Comparison of ENCODE assay signal across 14 cellular contexts in the genomic region with DNA sequence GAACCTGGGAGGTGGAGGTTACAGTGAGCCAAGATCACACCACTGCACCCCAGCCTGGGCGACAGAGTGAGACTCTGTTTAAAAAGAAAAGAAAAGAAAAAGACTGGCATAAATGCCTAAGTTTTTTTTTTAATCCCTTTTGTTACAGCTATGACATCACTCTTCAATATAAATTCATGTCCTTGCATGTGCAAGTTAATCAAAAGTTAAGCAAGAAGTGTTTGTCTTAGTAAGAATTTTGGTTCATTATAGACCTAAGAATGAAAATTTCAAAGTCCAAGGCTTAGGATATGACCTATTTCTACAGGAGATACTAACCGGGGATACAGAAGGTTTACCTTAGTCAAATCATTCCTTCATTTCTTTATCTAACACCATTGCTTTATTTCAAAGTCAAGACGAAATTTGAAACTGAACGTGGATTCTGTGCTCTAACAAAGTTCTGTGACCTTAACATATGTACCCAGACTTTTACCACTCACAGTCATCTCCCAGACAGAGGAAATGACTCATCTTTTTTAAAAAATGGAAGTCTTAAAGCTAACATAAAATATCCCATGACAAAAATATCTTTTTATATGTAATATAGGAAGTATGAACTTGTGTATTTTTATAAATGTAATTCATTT. TPM values are rescaled to one million over a fixed set of nuclear protein-coding genes. Genes with fewer than 3 reads are reported as not detected.
DNase-seq lines count a peak whose midpoint lies in the region; ATAC-seq and TF ChIP-seq lines count a peak whose summit lies in the region.
"Had no signal": no experiment of that assay in that cellular context is flagged by ENCODE, and none has a peak within 500 bp of the region (broad histone marks: within the 10 kb centered on the region; RNA-seq: fewer than 3 reads in every experiment).

No MANE protein-coding gene starts in this region.

- intact Hi-C loops in A673 (cut with micrococcal nuclease; ENCODE audit: unreplicated experiment) (no loop called here), Caco-2 (cut with micrococcal nuclease; ENCODE audit: unreplicated experiment) (no loop called here)

- no peaks in the 10 kb centered on the region for H3K36me3 ChIP-seq in A673 (ENCODE audit: insufficient read depth, low read length, poor library complexity, severe bottlenecking)
- no peaks in the 10 kb centered on the region for H3K36me3 ChIP-seq in Caco-2 (ENCODE audit: control insufficient read depth, insufficient read depth, low read length)
- H3K36me3 ChIP-seq: stomach had no signal

- no peaks in the 10 kb centered on the region for H3K9me3 Mint-ChIP-seq in Caco-2 (ENCODE audit: unreplicated experiment)

- POLR2A ChIA-PET in A673 (lab: Charles Lee; ENCODE audit: low non-redundant PET) (no interaction called here), Caco-2 (lab: Charles Lee) (no interaction called here)

- in situ Hi-C loops in KBM-7 (cut with MboI; ENCODE audit: low pct_unique_long_range_greater_than_20kb, low sequenced_read_pairs): no loop called here

- H3K4me1 ChIP-seq in A673 (ENCODE audit: insufficient read depth, low read length, poor library complexity, severe bottlenecking) (no peaks in the 10 kb centered on the region), Caco-2 (peaks cover 31% of the 10 kb centered on the region)

- H3K4me3 ChIP-seq in A673 (ENCODE audit: low read depth, low read length, poor library complexity, severe bottlenecking): no peak overlapping the region
- H3K4me3 ChIP-seq in Caco-2 (ENCODE audit: low read depth, low read length): no peak overlapping the region
- H3K4me3 ChIP-seq: skin epidermis, stomach had no signal

- peaks cover 31% of the 10 kb centered on the region for H3K4me1 Mint-ChIP-seq in Caco-2 (ENCODE audit: low read depth, unreplicated experiment)

- TF ChIP-seq CTCF in A673 (conservative IDR thresholded peaks at IDR 0.05; ENCODE audit: low read depth, low read length): no peak
- TF ChIP-seq CTCF in Caco-2 (IDR thresholded peaks at IDR 0.05; ENCODE audit: insufficient read depth in 1 of 2, low read depth in 1 of 2, low read length in 1 of 2, severe bottlenecking in 1 of 2, unreplicated experiment in 1 of 2): no peak

- ATAC-seq in GM19452 (IDR thresholded peaks at IDR 0.05; ENCODE audit: unreplicated experiment) (peak; percentile 33), GM21576 (IDR thresholded peaks at IDR 0.05; ENCODE audit: unreplicated experiment) (no peak)

- H3K9me3 ChIP-seq in A673 (ENCODE audit: low read depth, low read length, poor library complexity, severe bottlenecking) (no peaks in the 10 kb centered on the region), Caco-2 (no peaks in the 10 kb centered on the region)
- H3K9me3 ChIP-seq: stomach had no signal

- no peaks in the 10 kb centered on the region for H3K27me3 ChIP-seq in A673 (replicated peaks; ENCODE audit: insufficient read depth, low read depth, low read length, poor library complexity)
- H3K27me3 ChIP-seq in Caco-2 (replicated peaks; ENCODE audit: control insufficient read depth, insufficient read depth, low read length): no peaks in the 10 kb centered on the region
- H3K27me3 ChIP-seq: stomach had no signal

- no peak overlapping the region for H3K27ac Mint-ChIP-seq in Caco-2 (ENCODE audit: unreplicated experiment)

- no peaks in the 10 kb centered on the region for H3K27me3 Mint-ChIP-seq in Caco-2 (ENCODE audit: insufficient read depth, unreplicated experiment)

- no peak overlapping the region for H3K27ac ChIP-seq in A673 (ENCODE audit: low read depth, low read length, poor library complexity, severe bottlenecking)
- H3K27ac ChIP-seq: C4-2B, stomach had no signal

- H3K36me3 Mint-ChIP-seq in Caco-2 (ENCODE audit: insufficient read depth, unreplicated experiment): no peaks in the 10 kb centered on the region

- H3K4me3 Mint-ChIP-seq in Caco-2 (ENCODE audit: unreplicated experiment): no peak overlapping the region

- BruUV-seq in A673 (replicated peaks; lab: Mats Ljungman, UMichigan) (TSS peak; percentile 55), Caco-2 (replicated peaks; lab: Mats Ljungman, UMichigan) (no TSS peak)

- peak; percentile 45 for DNase-seq in A673 (ENCODE audit: low spot score)
- DNase-seq in KBM-7: peak; percentile 46
- DNase-seq in brain pericyte (ENCODE audit: low read depth, low spot score): peak; percentile 13
- no peak for DNase-seq in NCI-H748 treated with DMSO at 0.1 percent for 48 hours (lab: John Stamatoyannopoulos, UW)
- DNase-seq in activated T-cell treated with anti-CD3 and anti-CD28 coated beads for 4 hours: no peak
- no peak for DNase-seq in Caco-2
- DNase-seq: activated effector memory CD4-positive, alpha-beta T cell treated with anti-CD3 and anti-CD28 coated beads, Interleukin-2, amount 50 U/mL, for 16 hours; NCI-H2081 treated with DMSO at 0.1 percent for 48 hours; stomach had no signal

- CTCF ChIA-PET in A673 (lab: Charles Lee) (interaction anchor here (0.6 kb wide), 1 partner anchor 30 kb away, joined by 5 read pairs; no protein-coding TSS in a partner anchor), Caco-2 (lab: Charles Lee) (no interaction called here)

RNA-seq across cellular contexts. Expression of gene ITGB8, which starts 29.3 kb away (rescaled TPM):
- total RNA-seq in A673 (2021) (0.90 and 1.3 TPM in 2 replicates), Caco-2 (2022) (3.2 and 4.6 TPM in 2 replicates)
- total RNA-seq: T-helper 1 cell treated with Interleukin-12 subunit alpha and Interleukin-12 subunit beta and Interleukin-4 antibody, amounts not matched to agents 30 ng/mL and 1 ng/mL, for 36 hours had no signal

Comparison
In these comparisons a context has a peak if more than half of its experiments do, and no peak if none do; other contexts are left out.
1. DNase-seq: peak in A673 (single experiment), KBM-7 (single experiment) and brain pericyte (single experiment); none in NCI-H748 treated with DMSO at 0.1 percent for 48 hours (single experiment), activated T-cell treated with anti-CD3 and anti-CD28 coated beads for 4 hours (single experiment) and Caco-2 (0 of 2).